Comparison of ENCODE assay signal across 2 cellular contexts in genomic region chr9:35868972-35869371, GRCh38.
TF ChIP-seq lines count a peak whose summit lies in the region.

No MANE protein-coding gene starts in this region.

TF ChIP-seq in IMR-90, 13 proteins besides CTCF, POLR2A, EP300 and RAD21:
- TF ChIP-seq CEBPB (IDR thresholded peaks at IDR 0.05; ENCODE audit: low read depth, low read length), result peak; percentile 59
- no peak for TF ChIP-seq MXI1 (IDR thresholded peaks at IDR 0.05; ENCODE audit: borderline replicate concordance, low read depth, low read length)

TF ChIP-seq in K562, 482 proteins besides CTCF, POLR2A, EP300 and RAD21:
- TF ChIP-seq CEBPG (CRISPR knock-in tag; IDR thresholded peaks at IDR 0.05) (peak; percentile 52; the same call in 1 of the 2 replicates), CEBPG (tag; conservative IDR thresholded peaks at IDR 0.05 in 1 of 2, IDR thresholded peaks at IDR 0.05 in 1 of 2) (peak in 1 of 2 experiments; percentile 61; a peak in 2 of 4 replicates), CEBPB (tag; IDR thresholded peaks at IDR 0.05) (0 out of 2 replicates have a peak, but pooled peaks have one; percentile 19), ARID1B (IDR thresholded peaks at IDR 0.05) (no peak), ATF3 (IDR thresholded peaks at IDR 0.05) (peak; percentile 67), ATF3 (CRISPR knock-in tag; conservative IDR thresholded peaks at IDR 0.05) (no peak)
